Comparison of ENCODE assay signal across 9 cellular contexts in the genomic region with DNA sequence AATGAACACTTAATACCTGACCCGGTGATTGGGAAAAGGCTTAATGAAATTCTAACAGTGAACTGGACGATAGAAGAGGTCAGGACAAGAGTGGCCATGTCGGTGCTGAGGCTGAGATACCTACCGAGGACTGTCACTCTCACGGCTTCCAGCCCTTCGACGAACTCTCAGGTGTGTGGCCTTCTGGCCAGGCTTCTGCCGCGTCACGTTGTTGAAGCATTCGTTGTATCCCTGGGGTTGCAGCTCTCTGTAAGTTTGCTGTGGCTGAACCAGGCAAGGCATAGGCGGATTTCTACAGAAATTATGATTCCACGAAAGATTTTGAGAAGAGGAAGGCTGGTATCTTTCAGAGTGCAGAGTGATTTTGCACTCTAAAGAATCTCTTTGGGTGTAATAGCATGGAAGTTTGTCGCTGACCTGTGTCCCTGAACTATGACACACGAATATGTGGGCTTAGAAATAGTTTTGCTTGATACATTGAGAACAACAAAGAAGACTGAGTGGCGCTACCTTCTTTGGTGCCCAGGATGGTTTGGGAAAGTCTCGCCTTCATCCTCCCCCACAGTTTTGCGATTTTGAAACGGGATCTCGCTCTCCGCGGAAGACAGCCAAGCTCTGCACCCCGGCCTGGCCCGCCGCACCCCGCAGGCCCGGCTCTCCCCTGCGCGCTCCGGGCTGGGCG. TPM values are rescaled to one million over a fixed set of nuclear protein-coding genes. Genes with fewer than 3 reads are reported as not detected.
DNase-seq lines count a peak whose midpoint lies in the region; ATAC-seq, FAIRE-seq and TF ChIP-seq lines count a peak whose summit lies in the region.
"Had no signal": no experiment of that assay in that cellular context is flagged by ENCODE, and none has a peak within 500 bp of the region (broad histone marks: within the 10 kb centered on the region; RNA-seq: fewer than 3 reads in every experiment).

No MANE protein-coding gene starts in this region.

- H3K4me2 ChIP-seq in neuronal stem cell (ENCODE audit: insufficient read depth, low read length, poor library complexity, severe bottlenecking) = peak overlapping the region; percentile 94

- no peak for TF ChIP-seq CTCF in Caco-2 (IDR thresholded peaks at IDR 0.05; ENCODE audit: insufficient read depth in 1 of 2, low read depth in 1 of 2, low read length in 1 of 2, severe bottlenecking in 1 of 2, unreplicated experiment in 1 of 2)

- H3K36me3 ChIP-seq in Caco-2 (ENCODE audit: control insufficient read depth, insufficient read depth, low read length) (no peaks in the 10 kb centered on the region), neuronal stem cell (replicated peaks in 1 of 2; ENCODE audit: control insufficient read depth in 2 of 2, insufficient read depth in 2 of 2, low read length in 2 of 2) (no peaks in the 10 kb centered on the region), small intestine (ENCODE audit: control insufficient read depth in 2 of 2, insufficient read depth in 2 of 2, low read length in 2 of 2) (no peaks in the 10 kb centered on the region)

- peak overlapping the region; percentile 74 for H3K4me3 Mint-ChIP-seq in Caco-2 (ENCODE audit: unreplicated experiment)
- peak overlapping the region; percentile 78 for H3K4me3 Mint-ChIP-seq in effector memory CD8-positive, alpha-beta T cell

- peak overlapping the region; percentile 99 for H3K14ac ChIP-seq in neuronal stem cell (ENCODE audit: low read length)

- no TSS peak for BruUV-seq in Caco-2 (replicated peaks; lab: Mats Ljungman, UMichigan)

- no peaks in the 10 kb centered on the region for H3K36me3 Mint-ChIP-seq in Caco-2 (ENCODE audit: insufficient read depth, unreplicated experiment)
- peaks cover 14% of the 10 kb centered on the region for H3K36me3 Mint-ChIP-seq in effector memory CD8-positive, alpha-beta T cell (ENCODE audit: insufficient read depth)

- intact Hi-C loops in Caco-2 (cut with micrococcal nuclease; ENCODE audit: unreplicated experiment) = no loop called here

- no peak for ATAC-seq in effector memory CD8-positive, alpha-beta T cell (replicated peaks)

- WGBS in neuronal stem cell (ENCODE audit: extremely low coverage in 2 of 2, insufficient read length in 2 of 2, insufficient replicate concordance in 1 of 2), 2 donors = no CpG with 5 or more reads among the region's 31 CpGs
- WGBS in small intestine, 3 donors = 39 to 40% (median 39%) methylated on average over 29 to 31 of the region's 31 CpGs

- H4K8ac ChIP-seq in neuronal stem cell (ENCODE audit: low read depth, low read length) = peak overlapping the region; percentile 65

- peak overlapping the region; percentile 98 for H3K18ac ChIP-seq in neuronal stem cell (ENCODE audit: low read length)

- POLR2A ChIA-PET in Caco-2 (lab: Charles Lee) = no interaction called here

- no peak overlapping the region for H2BK12ac ChIP-seq in neuronal stem cell (ENCODE audit: low read length)

- H3K27ac Mint-ChIP-seq in Caco-2 (ENCODE audit: unreplicated experiment) = peak overlapping the region; percentile 30
- peak overlapping the region in 1 of 2 donors; percentile 35 for H3K27ac Mint-ChIP-seq in effector memory CD8-positive, alpha-beta T cell

- peak overlapping the region; percentile 30 for H4K91ac ChIP-seq in neuronal stem cell (ENCODE audit: low read depth, low read length, poor library complexity)

- peak overlapping the region; percentile 99 for H2BK15ac ChIP-seq in neuronal stem cell (ENCODE audit: low read length)

- no peak overlapping the region for H2BK120ac ChIP-seq in neuronal stem cell (ENCODE audit: low read depth, low read length)

- CTCF ChIA-PET in Caco-2 (lab: Charles Lee) = no interaction called here

- no peaks in the 10 kb centered on the region for H3K27me3 Mint-ChIP-seq in Caco-2 (ENCODE audit: insufficient read depth, unreplicated experiment)
- peaks cover 8 to 16% of the 10 kb centered on the region in 2 donors for H3K27me3 Mint-ChIP-seq in effector memory CD8-positive, alpha-beta T cell

- H2BK5ac ChIP-seq in neuronal stem cell (ENCODE audit: low read length) = peak overlapping the region; percentile 75

- peak overlapping the region; percentile 94 for H3K9ac ChIP-seq in neuronal stem cell (ENCODE audit: low read depth, low read length, poor library complexity)

- H3K4me1 ChIP-seq in Caco-2 = peaks cover 4% of the 10 kb centered on the region; the same call in 1 of the 2 replicates
- H3K4me1 ChIP-seq in neuronal stem cell (ENCODE audit: control insufficient read depth in 2 of 2, insufficient read depth in 1 of 2, low read depth in 1 of 2, low read length in 2 of 2) = peaks cover 6 to 9% of the 10 kb centered on the region in 2 donors
- peaks cover 0 to 2% of the 10 kb centered on the region in 2 donors for H3K4me1 ChIP-seq in small intestine (ENCODE audit: control insufficient read depth in 2 of 2, insufficient read depth in 1 of 2, low read depth in 1 of 2, low read length in 1 of 2)

- H3K9me3 ChIP-seq in Caco-2 (no peaks in the 10 kb centered on the region), neuronal stem cell (replicated peaks in 1 of 2; ENCODE audit: control insufficient read depth in 2 of 2, insufficient read depth in 1 of 2, low read depth in 1 of 2, low read length in 2 of 2) (peaks cover 0 to 2% of the 10 kb centered on the region in 2 donors), small intestine (ENCODE audit: control insufficient read depth, low read depth) (no peaks in the 10 kb centered on the region)

- H3K27ac ChIP-seq in neuronal stem cell (replicated peaks; ENCODE audit: low read length) (no peak overlapping the region), small intestine (ENCODE audit: low read depth in 1 of 2, low read length in 1 of 2) (no peak overlapping the region)

- no peaks in the 10 kb centered on the region for H3K9me3 Mint-ChIP-seq in Caco-2 (ENCODE audit: unreplicated experiment)
- H3K9me3 Mint-ChIP-seq in effector memory CD8-positive, alpha-beta T cell = no peaks in the 10 kb centered on the region

- no peak overlapping the region for H2AK5ac ChIP-seq in neuronal stem cell (ENCODE audit: low read depth, low read length)

- H3K4me3 ChIP-seq in Caco-2 (ENCODE audit: low read depth, low read length) (peak overlapping the region; percentile 62), neuronal stem cell (ENCODE audit: low read length in 2 of 2) (peak overlapping the region; percentile 75 to 89), small intestine (ENCODE audit: low read depth in 1 of 2, low read length in 2 of 2) (peak overlapping the region in 1 of 2 donors; percentile 44)

- no peak for FAIRE-seq in small intestine (lab: Jason Lieb, UNC)
- FAIRE-seq: TTC549 had no signal

- H3K4me1 Mint-ChIP-seq in Caco-2 (ENCODE audit: low read depth, unreplicated experiment) = no peaks in the 10 kb centered on the region
- peaks cover 7 to 12% of the 10 kb centered on the region in 2 donors for H3K4me1 Mint-ChIP-seq in effector memory CD8-positive, alpha-beta T cell (ENCODE audit: low read depth in 2 of 2)

- DNase-seq in Caco-2 (no peak), NCI-H526 (lab: John Stamatoyannopoulos, UW) (peak; percentile 12 to 36), neuronal stem cell (ENCODE audit: low spot score) (no peak), small intestine (no peak), UCSD-AML1 (lab: John Stamatoyannopoulos, UW; ENCODE audit: unreplicated experiment) (no peak), SHP77 (lab: John Stamatoyannopoulos, UW) (no peak)
- no peak for DNase-seq in effector memory CD8-positive, alpha-beta T cell
- DNase-seq in stimulated activated naive CD4-positive, alpha-beta T cell (lab: John Stamatoyannopoulos, UW) = no peak

- H3K79me1 ChIP-seq in neuronal stem cell (ENCODE audit: low read depth, low read length) = no peaks in the 10 kb centered on the region

- peak overlapping the region; percentile 99 for H2AFZ ChIP-seq in neuronal stem cell (ENCODE audit: low read length)

- no peak overlapping the region for H3K4ac ChIP-seq in neuronal stem cell (ENCODE audit: low read length)

- H3K23ac ChIP-seq in neuronal stem cell (ENCODE audit: low read depth, low read length, poor library complexity) = no peak overlapping the region

- H3K27me3 ChIP-seq in Caco-2 (replicated peaks; ENCODE audit: control insufficient read depth, insufficient read depth, low read length) = no peaks in the 10 kb centered on the region
- peaks cover 0 to 6% (median 0%) of the 10 kb centered on the region in 3 experiments for H3K27me3 ChIP-seq in neuronal stem cell (ENCODE audit: control insufficient read depth in 3 of 3, insufficient read depth in 3 of 3, low read depth in 1 of 3, low read length in 3 of 3)
- H3K27me3 ChIP-seq in small intestine (ENCODE audit: control insufficient read depth in 2 of 2, insufficient read depth in 2 of 2, low read length in 2 of 2) = peaks cover 0 to 5% of the 10 kb centered on the region in 2 donors

RNA-seq across cellular contexts. Expression of a gene that starts 0.4 kb away (rescaled TPM):
- 0.56 and 0.68 TPM in 2 replicates for total RNA-seq in Caco-2 (2022)
- 0.46 TPM for polyA plus RNA-seq in neuronal stem cell (2013, experiment 1 of 2)
- polyA plus RNA-seq in neuronal stem cell (2013, experiment 2 of 2) = 0.48 TPM
- under 1 TPM in 1 of 3 donors, not detected in 2; 0.82 TPM for polyA plus RNA-seq in small intestine

RNA-seq across cellular contexts. Expression of a gene that starts 45.8 kb away (rescaled TPM):
- total RNA-seq in Caco-2 (2022) = not detected in 2 replicates
- 0.40 TPM for polyA plus RNA-seq in neuronal stem cell (2013, experiment 1 of 2)
- polyA plus RNA-seq in neuronal stem cell (2013, experiment 2 of 2) = 0.33 TPM
- not detected for polyA plus RNA-seq in small intestine

RNA-seq across cellular contexts. Expression of a gene that starts 50.8 kb away (rescaled TPM):
- 1.1 and 1.3 TPM in 2 replicates for total RNA-seq in Caco-2 (2022)
- polyA plus RNA-seq in neuronal stem cell (2013, experiment 1 of 2) = 2.7 TPM
- 2.9 TPM for polyA plus RNA-seq in neuronal stem cell (2013, experiment 2 of 2)
- 1 to 10 TPM in 2 of 3 donors, under 1 TPM in 1; 0.27 to 2.9 (median 1.2) TPM for polyA plus RNA-seq in small intestine

Comparison
In these comparisons a context has a peak if more than half of its experiments do, and no peak if none do; other contexts are left out.
1. DNase-seq: peak in NCI-H526 (2 of 2); none in Caco-2 (0 of 2), effector memory CD8-positive, alpha-beta T cell (0 of 3), neuronal stem cell (single experiment), small intestine (single experiment), UCSD-AML1 (single experiment), SHP77 (0 of 2) and stimulated activated naive CD4-positive, alpha-beta T cell (0 of 6).